ENCODE assay signal across 11 cellular contexts in the genomic region with DNA sequence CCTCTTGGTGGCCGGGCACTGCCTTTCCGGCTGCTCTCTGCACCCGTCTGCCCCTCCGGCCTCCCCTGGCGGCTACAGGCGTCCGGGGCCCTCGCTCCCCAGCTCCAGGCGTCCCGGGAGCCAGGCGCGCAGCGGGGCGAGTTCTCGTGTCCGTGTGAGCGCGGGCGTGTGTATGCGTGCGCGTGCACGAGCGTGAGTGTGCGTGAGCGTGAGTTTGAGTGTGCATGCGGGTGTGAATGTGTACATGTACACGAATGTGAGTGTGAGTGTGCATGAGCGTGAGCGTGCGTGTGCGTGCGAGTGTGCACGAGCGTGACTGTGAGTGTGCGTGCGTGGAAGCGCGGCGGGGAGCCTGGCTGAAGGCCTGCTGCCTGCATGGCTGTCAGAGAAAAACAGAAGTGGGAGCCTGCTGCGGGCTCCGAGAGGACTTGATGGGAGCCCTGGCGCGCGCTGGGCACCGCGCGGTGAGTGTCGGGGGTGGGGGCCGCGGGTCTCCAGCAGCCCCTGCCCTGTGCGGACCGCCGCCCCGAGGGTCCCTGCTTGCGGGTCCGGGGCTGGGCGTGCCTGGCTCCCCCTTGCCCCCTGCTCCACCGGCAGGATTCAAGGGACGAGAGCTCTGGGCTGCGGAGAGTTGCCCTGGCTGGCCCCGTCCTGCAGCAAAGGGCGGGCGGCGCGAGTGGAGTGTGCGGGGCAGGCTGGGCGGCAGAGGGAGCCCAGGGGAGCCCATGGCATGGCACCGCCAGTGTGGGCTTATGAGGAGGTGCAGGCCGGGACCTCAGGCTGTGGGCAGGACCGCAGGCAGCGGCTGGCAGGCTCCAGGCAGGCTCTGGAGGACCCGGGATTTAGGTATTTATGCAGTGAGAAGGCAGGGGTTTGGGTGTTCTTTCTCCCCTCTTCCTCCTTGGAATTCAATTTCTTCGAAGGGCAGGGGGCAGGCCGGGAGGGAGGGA.
DNase-seq lines count a peak whose midpoint lies in the region; ATAC-seq, FAIRE-seq and TF ChIP-seq lines count a peak whose summit lies in the region.
"Had no signal": no experiment of that assay in that cellular context is flagged by ENCODE, and none has a peak within 500 bp of the region (broad histone marks: within the 10 kb centered on the region; RNA-seq: fewer than 3 reads in every experiment).

No MANE protein-coding gene starts in this region.

- H3K4me1 Mint-ChIP-seq in activated CD4-positive, alpha-beta T cell treated with anti-CD3 and anti-CD28 coated beads for 36 hours = peaks cover 13% of the 10 kb centered on the region
- H3K4me1 Mint-ChIP-seq in activated CD4-positive, alpha-beta T cell treated with anti-CD3 and anti-CD28 coated beads, Interleukin-2, amount 10 ng/mL, durations not matched to agents 7 days and 5 days = peaks cover 13% of the 10 kb centered on the region

- H3K36me3 Mint-ChIP-seq in activated CD4-positive, alpha-beta T cell treated with anti-CD3 and anti-CD28 coated beads for 36 hours (ENCODE audit: low read depth) = no peaks in the 10 kb centered on the region
- H3K36me3 Mint-ChIP-seq in activated CD4-positive, alpha-beta T cell treated with anti-CD3 and anti-CD28 coated beads, Interleukin-2, amount 10 ng/mL, durations not matched to agents 7 days and 5 days (ENCODE audit: low read depth) = no peaks in the 10 kb centered on the region
- H3K36me3 Mint-ChIP-seq: activated naive CD4-positive, alpha-beta T cell treated with anti-CD3 and anti-CD28 coated beads, Interleukin-2, amount 10 ng/mL, durations not matched to agents 7 days and 5 days had no signal

- no peaks in the 10 kb centered on the region for H3K9me3 Mint-ChIP-seq in activated CD4-positive, alpha-beta T cell treated with anti-CD3 and anti-CD28 coated beads for 36 hours (ENCODE audit: low read depth)
- no peaks in the 10 kb centered on the region for H3K9me3 Mint-ChIP-seq in activated CD4-positive, alpha-beta T cell treated with anti-CD3 and anti-CD28 coated beads, Interleukin-2, amount 10 ng/mL, durations not matched to agents 7 days and 5 days
- H3K9me3 Mint-ChIP-seq: activated naive CD4-positive, alpha-beta T cell treated with anti-CD3 and anti-CD28 coated beads, Interleukin-2, amount 10 ng/mL, durations not matched to agents 7 days and 5 days had no signal

- peak overlapping the region; percentile 13 for H3K27ac Mint-ChIP-seq in activated CD4-positive, alpha-beta T cell treated with anti-CD3 and anti-CD28 coated beads for 36 hours
- H3K27ac Mint-ChIP-seq in activated CD4-positive, alpha-beta T cell treated with anti-CD3 and anti-CD28 coated beads, Interleukin-2, amount 10 ng/mL, durations not matched to agents 7 days and 5 days = no peak overlapping the region
- H3K27ac Mint-ChIP-seq: activated naive CD4-positive, alpha-beta T cell treated with anti-CD3 and anti-CD28 coated beads, Interleukin-2, amount 10 ng/mL, durations not matched to agents 7 days and 5 days had no signal

- intact Hi-C loops in activated CD4-positive, alpha-beta T cell treated with anti-CD3 and anti-CD28 coated beads for 36 hours (cut with DNase I, micrococcal nuclease) = loop anchor here (2.0 to 5.0 kb wide), 3 partner anchors 127 to 425 kb away; no protein-coding TSS in a partner anchor
- intact Hi-C loops in K562 (cut with micrococcal nuclease) (loop anchor here (5.0 kb wide), 1 partner anchor 150 kb away; no protein-coding TSS in a partner anchor), lower lobe of right lung (cut with DNase I) (no loop called here), stomach (cut with DNase I; ENCODE audit: low total_unique reads) (no loop called here)

- no peak for FAIRE-seq in K562 (lab: Jason Lieb, UNC)

- TF ChIP-seq RAD21 in K562 (CRISPR knock-in tag; conservative IDR thresholded peaks at IDR 0.05 in 1 of 2, IDR thresholded peaks at IDR 0.05 in 1 of 2) = no peak

- TF ChIP-seq POLR2A in K562 (conservative IDR thresholded peaks at IDR 0.05) (no peak), stomach (IDR thresholded peaks at IDR 0.05) (no peak)

- no peak overlapping the region for H3K9ac ChIP-seq in K562 (ENCODE audit: insufficient read depth in 1 of 2, low read depth in 2 of 2, low read length in 2 of 2)

- no peak for TF ChIP-seq EP300 in K562 (IDR thresholded peaks at IDR 0.05; ENCODE audit: low read length)
- TF ChIP-seq EP300 in stomach (IDR thresholded peaks at IDR 0.05) = no peak

- no peaks in the 10 kb centered on the region for H3K9me1 ChIP-seq in K562 (ENCODE audit: control insufficient read depth, insufficient read depth, low read length)

- no peak overlapping the region for H3K4me3 Mint-ChIP-seq in activated CD4-positive, alpha-beta T cell treated with anti-CD3 and anti-CD28 coated beads for 36 hours
- no peak overlapping the region for H3K4me3 Mint-ChIP-seq in activated CD4-positive, alpha-beta T cell treated with anti-CD3 and anti-CD28 coated beads, Interleukin-2, amount 10 ng/mL, durations not matched to agents 7 days and 5 days
- H3K4me3 Mint-ChIP-seq: activated naive CD4-positive, alpha-beta T cell treated with anti-CD3 and anti-CD28 coated beads, Interleukin-2, amount 10 ng/mL, durations not matched to agents 7 days and 5 days had no signal

- no peaks in the 10 kb centered on the region for H3K79me2 ChIP-seq in K562 (ENCODE audit: control insufficient read depth, insufficient read depth, low read length)

- in situ Hi-C loops in K562 (cut with MboI) = loop anchor here (25.0 kb wide), 1 partner anchor 380 kb away; no protein-coding TSS in a partner anchor

- BruUV-seq in K562 (replicated peaks; lab: Mats Ljungman, UMichigan) = no TSS peak

- peaks cover 24% of the 10 kb centered on the region; the same call in 1 of the 2 replicates for H4K20me1 ChIP-seq in K562 (replicated peaks; ENCODE audit: control insufficient read depth, insufficient read depth, low read length)

- 20% methylated on average over 62 of the region's 75 CpGs for WGBS in K562 (ENCODE audit: insufficient coverage, low coverage, missing lambda C conversion rate)
- WGBS in stomach, 5 donors = 4 to 5% (median 4%) methylated on average over 46 to 75 of the region's 75 CpGs

- no peak for DNase-seq in activated CD4-positive, alpha-beta T cell treated with anti-CD3 and anti-CD28 coated beads for 36 hours
- DNase-seq in activated CD4-positive, alpha-beta T cell treated with anti-CD3 and anti-CD28 coated beads, Interleukin-2, amount 10 ng/mL, durations not matched to agents 7 days and 5 days = no peak
- no peak for DNase-seq in K562 (ENCODE audit: extremely low read depth in 1 of 4, low spot score in 3 of 4)
- no peak for DNase-seq in lower lobe of right lung
- no peak for DNase-seq in stomach
- no peak for DNase-seq in DMS53 treated with DMSO at 0.1 percent for 48 hours (lab: John Stamatoyannopoulos, UW; ENCODE audit: unreplicated experiment)
- no peak for DNase-seq in NCI-H2196 treated with DMSO at 0.1 percent for 48 hours (lab: John Stamatoyannopoulos, UW; ENCODE audit: unreplicated experiment)
- DNase-seq: activated naive CD4-positive, alpha-beta T cell treated with anti-CD3 and anti-CD28 coated beads, Interleukin-2, amount 10 ng/mL, durations not matched to agents 7 days and 5 days; NCI-H1105 treated with DMSO at 0.1 percent for 48 hours; stimulated activated CD4-positive, alpha-beta T cell treated with anti-CD3 and anti-CD28 coated beads, Interleukin-15, amount 100 ng/mL, for 24 hours had no signal

- H3K4me1 ChIP-seq in K562 (replicated peaks in 1 of 2; ENCODE audit: control insufficient read depth in 2 of 2, insufficient read depth in 2 of 2, low read length in 2 of 2) (peaks cover 0 to 21% of the 10 kb centered on the region in 2 experiments; a peak in 1 of 5 replicates), lower lobe of right lung (peaks cover 30% of the 10 kb centered on the region), stomach (peaks cover 35 to 43% (median 40%) of the 10 kb centered on the region in 4 donors)

- H3K4me3 ChIP-seq in K562 (no peak overlapping the region), lower lobe of right lung (peak overlapping the region; percentile 26), stomach (peak overlapping the region; percentile 23 to 43 (median 28))

- no peaks in the 10 kb centered on the region for H3K36me3 ChIP-seq in K562 (ENCODE audit: control insufficient read depth, insufficient read depth, low read length)
- H3K36me3 ChIP-seq in lower lobe of right lung = no peaks in the 10 kb centered on the region
- no peaks in the 10 kb centered on the region for H3K36me3 ChIP-seq in stomach

- CTCF ChIA-PET in activated CD4-positive, alpha-beta T cell treated with anti-CD3 and anti-CD28 coated beads for 36 hours (lab: Charles Lee) = interaction anchor here (0.6 to 1.1 kb wide), 3 partner anchors 74 to 353 kb away, joined by 3 to 5 read pairs (median 4); no protein-coding TSS in a partner anchor
- CTCF ChIA-PET in activated CD4-positive, alpha-beta T cell treated with anti-CD3 and anti-CD28 coated beads, Interleukin-2, amount 10 ng/mL, durations not matched to agents 7 days and 5 days (lab: Charles Lee) = interaction anchor here (0.7 kb wide), 1 partner anchor 1760 kb away, joined by 3 read pairs; no protein-coding TSS in a partner anchor
- CTCF ChIA-PET in K562 (lab: Yijun Ruan, JAX; ENCODE audit: low intra/inter-chr PET ratio) = no interaction called here

- no peaks in the 10 kb centered on the region for H3K9me3 ChIP-seq in K562 (replicated peaks; ENCODE audit: control insufficient read depth, insufficient read depth, low read depth, low read length)
- H3K9me3 ChIP-seq in lower lobe of right lung = no peaks in the 10 kb centered on the region
- H3K9me3 ChIP-seq in stomach = no peaks in the 10 kb centered on the region

- no peak for TF ChIP-seq CTCF in K562 (IDR thresholded peaks at IDR 0.05 in 2 of 3, conservative IDR thresholded peaks at IDR 0.05 in 1 of 3; ENCODE audit: insufficient read depth in 2 of 3, low read depth in 1 of 3, low read length in 3 of 3)
- no peak for TF ChIP-seq CTCF in lower lobe of right lung (IDR thresholded peaks at IDR 0.05)
- TF ChIP-seq CTCF in stomach (IDR thresholded peaks at IDR 0.05) = no peak

- H3K27ac ChIP-seq in K562 (ENCODE audit: extremely low read depth, low read depth, low read length) = no peak overlapping the region
- no peak overlapping the region for H3K27ac ChIP-seq in lower lobe of right lung
- H3K27ac ChIP-seq in stomach = no peak overlapping the region

- peaks cover 72% of the 10 kb centered on the region for H3K27me3 Mint-ChIP-seq in activated CD4-positive, alpha-beta T cell treated with anti-CD3 and anti-CD28 coated beads for 36 hours
- peaks cover 64% of the 10 kb centered on the region for H3K27me3 Mint-ChIP-seq in activated CD4-positive, alpha-beta T cell treated with anti-CD3 and anti-CD28 coated beads, Interleukin-2, amount 10 ng/mL, durations not matched to agents 7 days and 5 days

- no peak overlapping the region for H2AFZ ChIP-seq in K562 (ENCODE audit: low read depth, low read length)

- POLR2A ChIA-PET in activated CD4-positive, alpha-beta T cell treated with anti-CD3 and anti-CD28 coated beads for 36 hours (lab: Charles Lee) = no interaction called here
- POLR2A ChIA-PET in activated CD4-positive, alpha-beta T cell treated with anti-CD3 and anti-CD28 coated beads, Interleukin-2, amount 10 ng/mL, durations not matched to agents 7 days and 5 days (lab: Charles Lee) = no interaction called here
- POLR2A ChIA-PET in K562 (lab: Yijun Ruan, JAX) = interaction anchor here (0.5 kb wide), 1 partner anchor 362 kb away, joined by 3 read pairs; no protein-coding TSS in a partner anchor

- H3K27me3 ChIP-seq in K562 (ENCODE audit: control insufficient read depth in 2 of 2, insufficient read depth in 2 of 2, low read length in 2 of 2) (peaks cover 90 to 94% of the 10 kb centered on the region in 2 experiments), lower lobe of right lung (ENCODE audit: low read depth) (peaks cover 99% of the 10 kb centered on the region), stomach (peaks cover 46 to 100% (median 85%) of the 10 kb centered on the region in 3 donors)

- ATAC-seq in activated CD4-positive, alpha-beta T cell treated with anti-CD3 and anti-CD28 coated beads for 36 hours = no peak
- ATAC-seq in K562 (no peak), lower lobe of right lung (peak; percentile 3 to 16), HG03521 (IDR thresholded peaks at IDR 0.05; ENCODE audit: unreplicated experiment) (no peak)

- no peak overlapping the region for H3K4me2 ChIP-seq in K562 (ENCODE audit: insufficient read depth, low read length)

Comparison
In these comparisons a context has a peak if more than half of its experiments do, and no peak if none do; other contexts are left out.
1. ATAC-seq: peak in lower lobe of right lung (2 of 2); none in activated CD4-positive, alpha-beta T cell treated with anti-CD3 and anti-CD28 coated beads for 36 hours (single experiment), K562 (single experiment) and HG03521 (single experiment).
2. intact Hi-C loops: an anchor here in activated CD4-positive, alpha-beta T cell treated with anti-CD3 and anti-CD28 coated beads for 36 hours (2.0 to 5.0 kb wide) and K562 (5.0 kb wide); none called in lower lobe of right lung and stomach.